Comparison of ENCODE assay signal across 1 cellular context in the genomic region with DNA sequence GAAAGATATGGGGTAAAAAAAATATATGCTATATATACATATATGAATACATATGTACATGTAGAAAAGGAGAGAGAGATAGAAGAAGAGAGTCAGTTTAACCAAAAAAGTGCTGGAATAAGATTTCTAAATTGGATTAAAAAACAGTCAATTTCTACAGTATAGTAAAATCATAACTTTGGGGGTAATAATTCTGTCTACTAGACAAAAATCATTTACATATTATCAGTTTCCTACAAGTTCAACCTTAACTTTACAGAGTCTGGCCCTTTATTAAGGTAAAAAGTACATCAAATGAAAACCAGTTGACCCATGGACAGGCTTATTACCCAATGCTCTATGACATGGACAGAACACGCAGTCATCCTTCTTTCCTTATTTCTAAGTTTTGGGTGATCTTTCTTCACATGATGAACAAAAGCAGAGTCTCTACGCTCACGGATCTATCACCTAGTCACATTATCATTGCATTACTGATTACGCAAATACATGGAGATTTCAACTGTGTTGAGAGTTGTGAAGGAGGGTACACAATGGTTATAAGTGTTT.
TF ChIP-seq lines count a peak whose summit lies in the region.

No MANE protein-coding gene starts in this region.

TF ChIP-seq in liver, 16 proteins besides CTCF, POLR2A, EP300 and RAD21 (continued from another document):
- TF ChIP-seq, protein P1, sequence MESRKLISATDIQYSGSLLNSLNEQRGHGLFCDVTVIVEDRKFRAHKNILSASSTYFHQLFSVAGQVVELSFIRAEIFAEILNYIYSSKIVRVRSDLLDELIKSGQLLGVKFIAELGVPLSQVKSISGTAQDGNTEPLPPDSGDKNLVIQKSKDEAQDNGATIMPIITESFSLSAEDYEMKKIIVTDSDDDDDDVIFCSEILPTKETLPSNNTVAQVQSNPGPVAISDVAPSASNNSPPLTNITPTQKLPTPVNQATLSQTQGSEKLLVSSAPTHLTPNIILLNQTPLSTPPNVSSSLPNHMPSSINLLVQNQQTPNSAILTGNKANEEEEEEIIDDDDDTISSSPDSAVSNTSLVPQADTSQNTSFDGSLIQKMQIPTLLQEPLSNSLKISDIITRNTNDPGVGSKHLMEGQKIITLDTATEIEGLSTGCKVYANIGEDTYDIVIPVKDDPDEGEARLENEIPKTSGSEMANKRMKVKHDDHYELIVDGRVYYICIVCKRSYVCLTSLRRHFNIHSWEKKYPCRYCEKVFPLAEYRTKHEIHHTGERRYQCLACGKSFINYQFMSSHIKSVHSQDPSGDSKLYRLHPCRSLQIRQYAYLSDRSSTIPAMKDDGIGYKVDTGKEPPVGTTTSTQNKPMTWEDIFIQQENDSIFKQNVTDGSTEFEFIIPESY (IDR thresholded peaks at IDR 0.05), result peak; percentile 42
TF ChIP-seq in liver: peak in this region for 4.
